ENCODE assay signal across 22 cellular contexts in the genomic region with DNA sequence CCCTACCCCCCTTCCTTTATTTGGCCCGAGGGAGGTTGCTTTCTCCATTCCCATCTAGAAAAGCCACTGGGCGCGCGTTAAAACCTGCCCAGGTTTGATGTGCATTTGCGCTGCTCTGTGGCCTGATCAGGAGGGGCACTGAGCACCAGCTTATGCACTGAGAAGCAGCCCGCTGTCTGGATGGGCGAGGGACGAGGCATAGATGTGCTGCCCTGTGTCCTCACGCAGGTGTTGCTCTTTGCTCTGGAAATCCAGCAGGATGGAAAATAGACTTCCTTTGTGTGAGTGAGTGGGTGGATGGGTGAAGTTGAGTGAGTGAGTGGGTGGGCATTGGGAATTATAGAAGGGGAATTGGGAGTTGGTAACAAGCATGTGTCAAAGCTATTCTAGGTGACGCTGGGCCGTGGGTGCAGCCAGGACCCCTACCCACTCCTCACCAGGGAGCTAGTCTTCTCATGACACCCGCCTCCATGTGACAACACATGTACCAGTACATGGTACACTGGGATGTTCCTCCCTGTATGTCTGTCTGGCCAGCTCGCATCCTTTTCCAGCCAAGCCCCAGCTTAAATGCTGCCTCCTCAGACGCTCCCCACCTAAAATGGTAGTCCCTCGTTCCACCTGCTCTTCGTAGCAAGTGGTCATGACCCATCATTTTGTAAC.
DNase-seq lines count a peak whose midpoint lies in the region; ATAC-seq and TF ChIP-seq lines count a peak whose summit lies in the region.
"Had no signal": no experiment of that assay in that cellular context is flagged by ENCODE, and none has a peak within 500 bp of the region (broad histone marks: within the 10 kb centered on the region; RNA-seq: fewer than 3 reads in every experiment).

No MANE protein-coding gene starts in this region.

- CTCF ChIA-PET in activated naive CD4-positive, alpha-beta T cell treated with anti-CD3 and anti-CD28 coated beads, Interleukin-2, amount 10 ng/mL, durations not matched to agents 7 days and 5 days (lab: Charles Lee): no interaction called here
- CTCF ChIA-PET in GM10248 (lab: Yijun Ruan, JAX): interaction anchor here (0.6 to 0.7 kb wide), 2 partner anchors 10 to 757 kb away, joined by 3 read pairs; no protein-coding TSS in a partner anchor

- H3K27ac Mint-ChIP-seq in activated naive CD4-positive, alpha-beta T cell treated with anti-CD3 and anti-CD28 coated beads, Interleukin-2, amount 10 ng/mL, durations not matched to agents 7 days and 5 days: peak overlapping the region; percentile 13
- H3K27ac Mint-ChIP-seq in activated T-helper 1 cell treated with anti-CD3 and anti-CD28 coated beads, Interleukin-12 subunit alpha, Interleukin-12 subunit beta, Interleukin-2, Interleukin-4 antibody, amounts not matched to agents 30 ng/mL and 10 ng/mL and 1 ng/mL, durations not matched to agents 14 hours and 24 hours and 36 hours: peak overlapping the region; percentile 3
- H3K27ac Mint-ChIP-seq in naive B cell: peak overlapping the region in 5 of 6 donors; percentile 39 to 89 (median 59)
- peak overlapping the region; percentile 82 for H3K27ac Mint-ChIP-seq in stimulated activated naive B cell treated with anti-CD40 and anti-IgM and Interleukin-4, amounts not matched to agents 10 μg/mL and 1 μg/mL and 100 μg/mL, for 72 hours
- H3K27ac Mint-ChIP-seq: activated CD8-positive, alpha-beta T cell treated with anti-CD3 and anti-CD28 coated beads, Interleukin-2, amount 10 ng/mL, durations not matched to agents 7 days and 5 days had no signal

- POLR2A ChIA-PET in GM10248 (lab: Yijun Ruan, JAX): no interaction called here

- no peaks in the 10 kb centered on the region for H3K27me3 Mint-ChIP-seq in activated naive CD4-positive, alpha-beta T cell treated with anti-CD3 and anti-CD28 coated beads, Interleukin-2, amount 10 ng/mL, durations not matched to agents 7 days and 5 days
- peaks cover under 1% of the 10 kb centered on the region for H3K27me3 Mint-ChIP-seq in activated T-helper 1 cell treated with anti-CD3 and anti-CD28 coated beads, Interleukin-12 subunit alpha, Interleukin-12 subunit beta, Interleukin-2, Interleukin-4 antibody, amounts not matched to agents 30 ng/mL and 10 ng/mL and 1 ng/mL, durations not matched to agents 14 hours and 24 hours and 36 hours (ENCODE audit: insufficient read depth)
- H3K27me3 Mint-ChIP-seq in naive B cell: no peaks in the 10 kb centered on the region
- no peaks in the 10 kb centered on the region for H3K27me3 Mint-ChIP-seq in stimulated activated naive B cell treated with anti-CD40 and anti-IgM and Interleukin-4, amounts not matched to agents 10 μg/mL and 1 μg/mL and 100 μg/mL, for 72 hours

- no peak for TF ChIP-seq CTCF in GM10248 (IDR thresholded peaks at IDR 0.05; ENCODE audit: control extremely low read depth, extremely low read depth, low read depth, missing control alignments)

- no peak for ATAC-seq in naive B cell (ENCODE audit: low read depth in 2 of 2)
- ATAC-seq in stimulated activated naive B cell treated with anti-CD40 and anti-IgM and Interleukin-4, amounts not matched to agents 10 μg/mL and 1 μg/mL and 100 μg/mL, for 72 hours (replicated peaks): no peak
- ATAC-seq: A549; activated CD8-positive, alpha-beta T cell treated with anti-CD3 and anti-CD28 coated beads, Interleukin-2, amount 10 ng/mL, durations not matched to agents 7 days and 5 days; gastrocnemius medialis; psoas muscle; SK-N-SH treated with all-trans-retinoic acid at 6 μM for 48 hours; stimulated activated naive CD8-positive, alpha-beta T cell treated with anti-CD3 and anti-CD28 coated beads, Interleukin-15, Interleukin-2, amounts not matched to agents 100 U/mL and 50 U/mL, for 24 hours had no signal

- H3K36me3 Mint-ChIP-seq in activated naive CD4-positive, alpha-beta T cell treated with anti-CD3 and anti-CD28 coated beads, Interleukin-2, amount 10 ng/mL, durations not matched to agents 7 days and 5 days: peaks cover 48% of the 10 kb centered on the region
- peaks cover 44% of the 10 kb centered on the region for H3K36me3 Mint-ChIP-seq in activated T-helper 1 cell treated with anti-CD3 and anti-CD28 coated beads, Interleukin-12 subunit alpha, Interleukin-12 subunit beta, Interleukin-2, Interleukin-4 antibody, amounts not matched to agents 30 ng/mL and 10 ng/mL and 1 ng/mL, durations not matched to agents 14 hours and 24 hours and 36 hours (ENCODE audit: low read depth)
- H3K36me3 Mint-ChIP-seq in naive B cell: peaks cover 18 to 20% of the 10 kb centered on the region in 2 donors
- peaks cover 56 to 79% of the 10 kb centered on the region in 2 donors for H3K36me3 Mint-ChIP-seq in stimulated activated naive B cell treated with anti-CD40 and anti-IgM and Interleukin-4, amounts not matched to agents 10 μg/mL and 1 μg/mL and 100 μg/mL, for 72 hours

- H3K4me1 Mint-ChIP-seq in activated naive CD4-positive, alpha-beta T cell treated with anti-CD3 and anti-CD28 coated beads, Interleukin-2, amount 10 ng/mL, durations not matched to agents 7 days and 5 days: no peaks in the 10 kb centered on the region
- H3K4me1 Mint-ChIP-seq in activated T-helper 1 cell treated with anti-CD3 and anti-CD28 coated beads, Interleukin-12 subunit alpha, Interleukin-12 subunit beta, Interleukin-2, Interleukin-4 antibody, amounts not matched to agents 30 ng/mL and 10 ng/mL and 1 ng/mL, durations not matched to agents 14 hours and 24 hours and 36 hours (ENCODE audit: low read depth): peaks cover 4% of the 10 kb centered on the region
- peaks cover 8 to 22% (median 14%) of the 10 kb centered on the region in 3 donors for H3K4me1 Mint-ChIP-seq in naive B cell
- peaks cover 10 to 26% of the 10 kb centered on the region in 2 donors for H3K4me1 Mint-ChIP-seq in stimulated activated naive B cell treated with anti-CD40 and anti-IgM and Interleukin-4, amounts not matched to agents 10 μg/mL and 1 μg/mL and 100 μg/mL, for 72 hours

- no peaks in the 10 kb centered on the region for H3K9me3 Mint-ChIP-seq in activated naive CD4-positive, alpha-beta T cell treated with anti-CD3 and anti-CD28 coated beads, Interleukin-2, amount 10 ng/mL, durations not matched to agents 7 days and 5 days
- H3K9me3 Mint-ChIP-seq in activated T-helper 1 cell treated with anti-CD3 and anti-CD28 coated beads, Interleukin-12 subunit alpha, Interleukin-12 subunit beta, Interleukin-2, Interleukin-4 antibody, amounts not matched to agents 30 ng/mL and 10 ng/mL and 1 ng/mL, durations not matched to agents 14 hours and 24 hours and 36 hours: no peaks in the 10 kb centered on the region
- H3K9me3 Mint-ChIP-seq in naive B cell: no peaks in the 10 kb centered on the region
- H3K9me3 Mint-ChIP-seq in stimulated activated naive B cell treated with anti-CD40 and anti-IgM and Interleukin-4, amounts not matched to agents 10 μg/mL and 1 μg/mL and 100 μg/mL, for 72 hours: no peaks in the 10 kb centered on the region

- intact Hi-C loops in activated T-helper 1 cell treated with anti-CD3 and anti-CD28 coated beads, Interleukin-12 subunit alpha, Interleukin-12 subunit beta, Interleukin-2, Interleukin-4 antibody, amounts not matched to agents 30 ng/mL and 10 ng/mL and 1 ng/mL, durations not matched to agents 14 hours and 24 hours and 36 hours (cut with micrococcal nuclease): no loop called here

- DNase-seq in activated naive CD4-positive, alpha-beta T cell treated with anti-CD3 and anti-CD28 coated beads, Interleukin-2, amount 10 ng/mL, durations not matched to agents 7 days and 5 days: no peak
- no peak for DNase-seq in activated naive CD4-positive, alpha-beta T cell (lab: John Stamatoyannopoulos, UW)
- DNase-seq in activated T-helper 1 cell treated with anti-CD3 and anti-CD28 coated beads, Interleukin-12 subunit alpha, Interleukin-12 subunit beta, Interleukin-2, Interleukin-4 antibody, amounts not matched to agents 30 ng/mL and 10 ng/mL and 1 ng/mL, durations not matched to agents 14 hours and 24 hours and 36 hours (ENCODE audit: low spot score): no peak
- DNase-seq in naive B cell (no peak), GM10248 (ENCODE audit: extremely low spot score) (no peak), NCI-H748 (lab: John Stamatoyannopoulos, UW; ENCODE audit: unreplicated experiment) (no peak), NCI-H774 (lab: John Stamatoyannopoulos, UW) (no peak)
- DNase-seq in stimulated activated naive B cell treated with anti-CD40 and anti-IgM and Interleukin-4, amounts not matched to agents 10 μg/mL and 1 μg/mL and 100 μg/mL, for 72 hours: no peak
- DNase-seq: activated CD8-positive, alpha-beta T cell treated with anti-CD3 and anti-CD28 coated beads, Interleukin-2, amount 10 ng/mL, durations not matched to agents 7 days and 5 days; AML-193; DMS153; gastrocnemius medialis; Kasumi-1; NCI-H1694; NCI-H2171; NCI-H510A treated with DMSO at 0.1 percent for 48 hours; psoas muscle; stimulated activated naive CD8-positive, alpha-beta T cell treated with anti-CD3 and anti-CD28 coated beads, Interleukin-15, Interleukin-2, amounts not matched to agents 100 U/mL and 50 U/mL, for 24 hours; T-helper 2 cell; thyroid gland had no signal

- H3K4me3 Mint-ChIP-seq in activated naive CD4-positive, alpha-beta T cell treated with anti-CD3 and anti-CD28 coated beads, Interleukin-2, amount 10 ng/mL, durations not matched to agents 7 days and 5 days: no peak overlapping the region
- H3K4me3 Mint-ChIP-seq in activated T-helper 1 cell treated with anti-CD3 and anti-CD28 coated beads, Interleukin-12 subunit alpha, Interleukin-12 subunit beta, Interleukin-2, Interleukin-4 antibody, amounts not matched to agents 30 ng/mL and 10 ng/mL and 1 ng/mL, durations not matched to agents 14 hours and 24 hours and 36 hours: no peak overlapping the region
- no peak overlapping the region for H3K4me3 Mint-ChIP-seq in naive B cell
- H3K4me3 Mint-ChIP-seq in stimulated activated naive B cell treated with anti-CD40 and anti-IgM and Interleukin-4, amounts not matched to agents 10 μg/mL and 1 μg/mL and 100 μg/mL, for 72 hours: no peak overlapping the region
- H3K4me3 Mint-ChIP-seq: activated CD8-positive, alpha-beta T cell treated with anti-CD3 and anti-CD28 coated beads, Interleukin-2, amount 10 ng/mL, durations not matched to agents 7 days and 5 days had no signal

Comparison
In these comparisons a context has a peak if more than half of its experiments do, and no peak if none do; other contexts are left out.
1. H3K27ac Mint-ChIP-seq: peak in every context shown above with its lines; median percentile 82 in stimulated activated naive B cell treated with anti-CD40 and anti-IgM and Interleukin-4, amounts not matched to agents 10 μg/mL and 1 μg/mL and 100 μg/mL, for 72 hours; 59 in naive B cell; 13 in activated naive CD4-positive, alpha-beta T cell treated with anti-CD3 and anti-CD28 coated beads, Interleukin-2, amount 10 ng/mL, durations not matched to agents 7 days and 5 days; 3 in activated T-helper 1 cell treated with anti-CD3 and anti-CD28 coated beads, Interleukin-12 subunit alpha, Interleukin-12 subunit beta, Interleukin-2, Interleukin-4 antibody, amounts not matched to agents 30 ng/mL and 10 ng/mL and 1 ng/mL, durations not matched to agents 14 hours and 24 hours and 36 hours.